2 cellular contexts compared by ENCODE assay signal in the genomic region with DNA sequence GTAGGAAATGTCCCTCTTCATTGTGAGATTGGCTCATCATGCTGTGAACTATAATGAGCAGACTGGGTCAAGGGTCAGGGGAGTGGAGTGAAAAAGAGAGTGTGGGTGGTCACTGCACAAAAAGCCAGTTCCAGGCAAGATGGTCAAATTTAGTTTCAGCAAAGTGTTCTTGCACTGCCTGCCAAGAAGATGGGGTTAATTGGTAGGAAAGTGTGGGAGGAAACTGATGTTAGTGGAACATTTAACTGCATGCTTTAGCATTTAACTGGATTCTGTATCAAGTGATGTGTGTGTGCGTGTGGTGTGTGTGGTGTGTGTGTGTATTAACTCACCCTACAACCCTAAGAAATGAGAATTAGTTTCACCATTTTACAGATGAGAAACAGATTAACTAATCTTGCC.
TF ChIP-seq lines count a peak whose summit lies in the region.

No MANE protein-coding gene starts in this region.

TF ChIP-seq in WTC11, 78 proteins besides CTCF, POLR2A, EP300 and RAD21:
- no peak for TF ChIP-seq JUN (CRISPR knock-in tag; IDR thresholded peaks at IDR 0.05)
- TF ChIP-seq ZBTB21 (CRISPR knock-in tag; IDR thresholded peaks at IDR 0.05; ENCODE audit: borderline replicate concordance): no peak
- no peak for TF ChIP-seq TP53 (CRISPR knock-in tag; IDR thresholded peaks at IDR 0.05)

TF ChIP-seq in endothelial cell of umbilical vein, 7 proteins besides CTCF, POLR2A, EP300 and RAD21:
- TF ChIP-seq POLR2AphosphoS5 (IDR thresholded peaks at IDR 0.05; ENCODE audit: insufficient read depth, low read depth, low read length): no peak
- TF ChIP-seq FOS (IDR thresholded peaks at IDR 0.05; ENCODE audit: borderline replicate concordance, insufficient read depth, low read length): no peak
- TF ChIP-seq JUN (IDR thresholded peaks at IDR 0.05; ENCODE audit: borderline replicate concordance, insufficient read depth, insufficient read length, low read depth): no peak
- TF ChIP-seq GATA2 (IDR thresholded peaks at IDR 0.05; ENCODE audit: insufficient read depth, insufficient read length, low read depth, low read length): no peak
- no peak for TF ChIP-seq MYC (IDR thresholded peaks at IDR 0.05; ENCODE audit: low read depth, low read length)
